Comparison of ENCODE assay signal across 26 cellular contexts in the genomic region with DNA sequence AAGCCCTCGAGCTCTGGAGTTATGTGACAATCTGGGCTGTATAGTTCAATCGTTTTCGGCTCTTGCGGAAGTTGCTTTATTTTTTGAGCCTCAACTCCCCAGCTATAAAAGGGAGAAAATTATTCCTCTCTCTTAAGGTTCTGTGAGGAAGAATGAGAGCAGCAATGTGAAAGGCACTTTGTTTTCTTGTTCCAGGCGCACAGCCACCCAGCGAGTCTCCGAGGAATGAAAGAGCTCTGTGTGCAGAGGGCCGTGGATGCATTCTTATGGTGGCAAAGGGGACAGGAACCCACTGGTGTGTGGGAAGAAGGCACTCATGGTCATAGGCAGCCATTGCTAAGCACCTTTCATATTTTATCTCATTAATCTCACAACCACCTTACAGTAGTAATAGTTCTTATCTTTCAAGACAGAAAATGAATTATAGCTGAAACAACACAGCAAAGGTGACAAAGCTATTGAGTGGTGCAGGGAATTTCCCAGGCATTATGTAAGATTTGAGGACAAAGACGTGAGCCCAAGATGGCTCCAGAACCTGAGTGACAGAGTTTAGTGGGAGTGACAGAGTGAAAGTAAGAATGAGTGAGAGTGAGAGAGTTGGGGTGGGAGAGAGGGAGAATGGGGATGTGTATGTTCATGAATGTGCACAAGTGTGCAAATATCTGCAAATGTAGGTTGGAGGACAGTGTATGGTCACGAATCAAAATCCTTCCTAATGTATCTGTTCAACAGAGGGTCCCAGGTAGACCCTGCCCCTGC. TPM values are rescaled to one million over a fixed set of nuclear protein-coding genes. Genes with fewer than 3 reads are reported as not detected.
DNase-seq lines count a peak whose midpoint lies in the region; ATAC-seq, FAIRE-seq and TF ChIP-seq lines count a peak whose summit lies in the region.
"Had no signal": no experiment of that assay in that cellular context is flagged by ENCODE, and none has a peak within 500 bp of the region (broad histone marks: within the 10 kb centered on the region; RNA-seq: fewer than 3 reads in every experiment).

No MANE protein-coding gene starts in this region.

- DNase-seq in G401 (ENCODE audit: low spot score) (peak; percentile 26), anterior cingulate cortex (lab: John Stamatoyannopoulos, UW) (peak in 55 of 58 donors; percentile 12 to 94 (median 63)), head of caudate nucleus (peak; percentile 37 to 92 (median 82)), occipital lobe (lab: John Stamatoyannopoulos, UW) (peak; percentile 39), DMS79 treated with DMSO at 0.1 percent for 48 hours (lab: John Stamatoyannopoulos, UW) (no peak), mesothelial cell of epicardium (ENCODE audit: low spot score in 2 of 2, unreplicated experiment in 2 of 2) (no peak), GM19239 (ENCODE audit: insufficient read length, low spot score) (no peak)
- no peak for DNase-seq in activated T-cell treated with anti-CD3 and anti-CD28 coated beads, Interleukin-2, amount 50 U/mL, for 4 hours
- DNase-seq: activated CD4-positive, alpha-beta T cell treated with anti-CD3 and anti-CD28 coated beads, Interleukin-2, amount 10 ng/mL, durations not matched to agents 24 days and 14 days; activated naive CD4-positive, alpha-beta T cell treated with anti-CD3 and anti-CD28 coated beads for 36 hours; activated T-cell treated with anti-CD3 and anti-CD28 coated beads, Interleukin-2, amount 50 U/mL, for 48 hours; amniotic stem cell; effector CD8-positive, alpha-beta T cell; erythroblast; HCEC 1CT; Karpas-422; naive B cell; NCI-H2171 treated with DMSO at 0.1 percent for 48 hours; NCI-H526 treated with DMSO at 0.1 percent for 48 hours; ovary; Peyer's patch; sigmoid colon; T-helper 17 cell; transverse colon had no signal

- in situ Hi-C loops in G401 (cut with HindIII; ENCODE audit: low sequenced_read_pairs): no loop called here

- no peak for FAIRE-seq in GM19239 (lab: Jason Lieb, UNC)

- peaks cover 2% of the 10 kb centered on the region for H3K36me3 Mint-ChIP-seq in activated T-cell treated with anti-CD3 and anti-CD28 coated beads, Interleukin-2, amount 50 U/mL, for 4 hours (ENCODE audit: insufficient read depth)
- no peaks in the 10 kb centered on the region for H3K36me3 Mint-ChIP-seq in mesothelial cell of epicardium
- H3K36me3 Mint-ChIP-seq: CD14-positive monocyte had no signal

- no peak for ATAC-seq in activated T-cell treated with anti-CD3 and anti-CD28 coated beads, Interleukin-2, amount 50 U/mL, for 4 hours
- ATAC-seq: T-helper 17 cell had no signal

- no peaks in the 10 kb centered on the region for H3K4me1 Mint-ChIP-seq in activated T-cell treated with anti-CD3 and anti-CD28 coated beads, Interleukin-2, amount 50 U/mL, for 4 hours (ENCODE audit: low read depth)
- peaks cover 43% of the 10 kb centered on the region for H3K4me1 Mint-ChIP-seq in mesothelial cell of epicardium
- H3K4me1 Mint-ChIP-seq: activated CD4-positive, alpha-beta T cell treated with anti-CD3 and anti-CD28 coated beads, Interleukin-2, amount 10 ng/mL, durations not matched to agents 24 days and 14 days; CD14-positive monocyte; naive B cell; T-helper 17 cell had no signal

- no peak overlapping the region for H3K27ac Mint-ChIP-seq in mesothelial cell of epicardium
- H3K27ac Mint-ChIP-seq: activated CD4-positive, alpha-beta T cell treated with anti-CD3 and anti-CD28 coated beads, Interleukin-2, amount 10 ng/mL, durations not matched to agents 24 days and 14 days; activated naive CD4-positive, alpha-beta T cell treated with anti-CD3 and anti-CD28 coated beads for 36 hours; CD14-positive monocyte; stimulated activated naive CD8-positive, alpha-beta T cell treated with anti-CD3 and anti-CD28 coated beads, Interleukin-15, Interleukin-2, amounts not matched to agents 100 ng/mL and 50 ng/mL, for 24 hours; T-helper 17 cell had no signal

- no peak overlapping the region for H3K4me3 Mint-ChIP-seq in activated T-cell treated with anti-CD3 and anti-CD28 coated beads, Interleukin-2, amount 50 U/mL, for 4 hours
- no peak overlapping the region for H3K4me3 Mint-ChIP-seq in mesothelial cell of epicardium
- H3K4me3 Mint-ChIP-seq: activated CD4-positive, alpha-beta T cell treated with anti-CD3 and anti-CD28 coated beads, Interleukin-2, amount 10 ng/mL, durations not matched to agents 24 days and 14 days; activated naive CD4-positive, alpha-beta T cell treated with anti-CD3 and anti-CD28 coated beads for 36 hours; CD14-positive monocyte; naive B cell; stimulated activated naive CD8-positive, alpha-beta T cell treated with anti-CD3 and anti-CD28 coated beads, Interleukin-15, Interleukin-2, amounts not matched to agents 100 ng/mL and 50 ng/mL, for 24 hours; T-helper 17 cell had no signal

- H3K9me3 Mint-ChIP-seq in activated T-cell treated with anti-CD3 and anti-CD28 coated beads, Interleukin-2, amount 50 U/mL, for 4 hours: no peaks in the 10 kb centered on the region
- peaks cover 4% of the 10 kb centered on the region for H3K9me3 Mint-ChIP-seq in mesothelial cell of epicardium
- H3K9me3 Mint-ChIP-seq: activated CD4-positive, alpha-beta T cell treated with anti-CD3 and anti-CD28 coated beads, Interleukin-2, amount 10 ng/mL, durations not matched to agents 24 days and 14 days; activated naive CD4-positive, alpha-beta T cell treated with anti-CD3 and anti-CD28 coated beads for 36 hours; naive B cell; stimulated activated naive CD8-positive, alpha-beta T cell treated with anti-CD3 and anti-CD28 coated beads, Interleukin-15, Interleukin-2, amounts not matched to agents 100 ng/mL and 50 ng/mL, for 24 hours had no signal

- TF ChIP-seq CTCF in mesothelial cell of epicardium (IDR thresholded peaks at IDR 0.05; ENCODE audit: unreplicated experiment): no peak

- intact Hi-C loops in head of caudate nucleus (cut with DNase I): no loop called here

- H3K27me3 Mint-ChIP-seq in activated T-cell treated with anti-CD3 and anti-CD28 coated beads, Interleukin-2, amount 50 U/mL, for 4 hours (ENCODE audit: low read depth): peaks cover 6% of the 10 kb centered on the region
- H3K27me3 Mint-ChIP-seq in mesothelial cell of epicardium (ENCODE audit: low read depth): peaks cover 5% of the 10 kb centered on the region
- H3K27me3 Mint-ChIP-seq: stimulated activated naive CD8-positive, alpha-beta T cell treated with anti-CD3 and anti-CD28 coated beads, Interleukin-15, Interleukin-2, amounts not matched to agents 100 ng/mL and 50 ng/mL, for 24 hours had no signal

RNA-seq across cellular contexts. Expression of a gene that starts 9.4 kb away (rescaled TPM):
- not detected in 2 replicates for total RNA-seq in G401 (2014; rRNA removed; shearing (Covaris generic))
- total RNA-seq in occipital lobe: 0.47 TPM
- 1 to 10 TPM in 2 of 3 donors, under 1 TPM in 1; 0.52 to 1.3 (median 1.1) TPM for total RNA-seq in activated T-cell treated with anti-CD3 and anti-CD28 coated beads, Interleukin-2, amount 50 U/mL, for 4 hours
- 2.8 to 3.1 TPM (median 2.9 TPM) in 3 replicates for total RNA-seq in mesothelial cell of epicardium

Comparison
In these comparisons a context has a peak if more than half of its experiments do, and no peak if none do; other contexts are left out.
1. DNase-seq: peak in G401 (single experiment), anterior cingulate cortex (55 of 58), head of caudate nucleus (42 of 42) and occipital lobe (single experiment); none in DMS79 treated with DMSO at 0.1 percent for 48 hours (single experiment), activated T-cell treated with anti-CD3 and anti-CD28 coated beads, Interleukin-2, amount 50 U/mL, for 4 hours (single experiment), mesothelial cell of epicardium (0 of 2) and GM19239 (single experiment).